ENCODE assay signal across 27 cellular contexts in genomic region chr3:163556804-163557203, GRCh38.
"Had no signal": no experiment of that assay in that cellular context is flagged by ENCODE, and none has a peak within 500 bp of the region (broad histone marks: within the 10 kb centered on the region; RNA-seq: fewer than 3 reads in every experiment).

No MANE protein-coding gene starts in this region.

- H3K79me2 ChIP-seq: parathyroid adenoma had no signal

- H3K27ac Mint-ChIP-seq: natural killer cell; nephron; neural progenitor cell; progenitor cell of endocrine pancreas; stimulated activated effector memory CD8-positive, alpha-beta T cell treated with anti-CD3 and anti-CD28 coated beads, Interleukin-12 subunit alpha, Interleukin-12 subunit beta, amount 100 ng/mL, for 72 hours; stimulated activated naive B cell treated with anti-CD40 and anti-IgM and Interleukin-4, amounts not matched to agents 10 μg/mL and 1 μg/mL and 100 μg/mL, for 72 hours; stimulated activated naive CD8-positive, alpha-beta T cell treated with anti-CD3 and anti-CD28 coated beads, Interleukin-15, Interleukin-2, amounts not matched to agents 100 ng/mL and 50 ng/mL, for 24 hours had no signal

- H3K27me3 Mint-ChIP-seq: progenitor cell of endocrine pancreas; stimulated activated naive B cell treated with anti-CD40 and anti-IgM and Interleukin-4, amounts not matched to agents 10 μg/mL and 1 μg/mL and 100 μg/mL, for 72 hours; stimulated activated naive CD8-positive, alpha-beta T cell treated with anti-CD3 and anti-CD28 coated beads, Interleukin-15, Interleukin-2, amounts not matched to agents 100 ng/mL and 50 ng/mL, for 24 hours had no signal

- ATAC-seq: natural killer cell; psoas muscle; right cardiac atrium; right lobe of liver; stimulated activated effector memory CD8-positive, alpha-beta T cell treated with anti-CD3 and anti-CD28 coated beads, Interleukin-12 subunit alpha, Interleukin-12 subunit beta, amount 100 ng/mL, for 72 hours; stimulated activated naive B cell treated with anti-CD40 and anti-IgM and Interleukin-4, amounts not matched to agents 10 μg/mL and 1 μg/mL and 100 μg/mL, for 72 hours had no signal

- H3K4me3 ChIP-seq: neural progenitor cell, psoas muscle, right lobe of liver, sigmoid colon, stomach, thoracic aorta, thyroid gland, tibial nerve, upper lobe of left lung, vagina had no signal

- H3K27ac ChIP-seq: neural progenitor cell, parathyroid adenoma, psoas muscle, right lobe of liver, sigmoid colon, stomach, thoracic aorta, thyroid gland, tibial nerve, upper lobe of left lung, vagina had no signal

- H3K36me3 Mint-ChIP-seq: neural progenitor cell; stimulated activated effector memory CD8-positive, alpha-beta T cell treated with anti-CD3 and anti-CD28 coated beads, Interleukin-12 subunit alpha, Interleukin-12 subunit beta, amount 100 ng/mL, for 72 hours; stimulated activated naive B cell treated with anti-CD40 and anti-IgM and Interleukin-4, amounts not matched to agents 10 μg/mL and 1 μg/mL and 100 μg/mL, for 72 hours had no signal

- H2AFZ ChIP-seq: parathyroid adenoma had no signal

- H3K9me3 ChIP-seq: psoas muscle, right lobe of liver, sigmoid colon, thoracic aorta, thyroid gland, upper lobe of left lung, vagina had no signal

- H3K36me3 ChIP-seq: neural progenitor cell, right lobe of liver, sigmoid colon, stomach, thoracic aorta, thyroid gland, tibial nerve, upper lobe of left lung, vagina had no signal

- H3K9me3 Mint-ChIP-seq: nephron; neural progenitor cell; stimulated activated naive CD8-positive, alpha-beta T cell treated with anti-CD3 and anti-CD28 coated beads, Interleukin-15, Interleukin-2, amounts not matched to agents 100 ng/mL and 50 ng/mL, for 24 hours had no signal

- DNase-seq: natural killer cell; occipital lobe; posterior cingulate gyrus; psoas muscle; right cardiac atrium; right lobe of liver; sigmoid colon; small intestine; stimulated activated CD4-positive, alpha-beta T cell treated with anti-CD3 and anti-CD28 coated beads, Interleukin-15, amount 100 ng/mL, for 24 hours; stimulated activated CD4-positive, alpha-beta T cell treated with anti-CD3 and anti-CD28 coated beads, Interleukin-2, amount 100 ng/mL, for 24 hours; stimulated activated CD4-positive, alpha-beta T cell treated with anti-CD3 and anti-CD28 coated beads, Interleukin-2, amount 100 ng/mL, for 48 hours; stimulated activated CD4-positive, alpha-beta T cell treated with anti-CD3 and anti-CD28 coated beads, Interleukin-4, amount 100 ng/mL, for 24 hours; stimulated activated naive B cell treated with anti-CD40 and anti-IgM and Interleukin-4, amounts not matched to agents 10 μg/mL and 1 μg/mL and 100 μg/mL, for 72 hours; stimulated activated naive CD4-positive, alpha-beta T cell treated with Interleukin-2 at 50 U/mL for 16 hours; stomach; thyroid gland; trophoblast cell; upper lobe of left lung had no signal

- H3K4me1 ChIP-seq: parathyroid adenoma, psoas muscle, right lobe of liver, sigmoid colon, stomach, thyroid gland, tibial nerve, upper lobe of left lung, vagina had no signal

- H3K4me2 ChIP-seq: neural progenitor cell had no signal

- H3K27me3 ChIP-seq: neural progenitor cell, right lobe of liver, sigmoid colon, stomach, thyroid gland, tibial nerve, upper lobe of left lung, vagina had no signal

- H3K9ac ChIP-seq: neural progenitor cell, parathyroid adenoma had no signal

- H3K4me3 Mint-ChIP-seq: natural killer cell; nephron; neural progenitor cell; stimulated activated effector memory CD8-positive, alpha-beta T cell treated with anti-CD3 and anti-CD28 coated beads, Interleukin-12 subunit alpha, Interleukin-12 subunit beta, amount 100 ng/mL, for 72 hours; stimulated activated naive B cell treated with anti-CD40 and anti-IgM and Interleukin-4, amounts not matched to agents 10 μg/mL and 1 μg/mL and 100 μg/mL, for 72 hours; stimulated activated naive CD8-positive, alpha-beta T cell treated with anti-CD3 and anti-CD28 coated beads, Interleukin-15, Interleukin-2, amounts not matched to agents 100 ng/mL and 50 ng/mL, for 24 hours had no signal

- H3K4me1 Mint-ChIP-seq: natural killer cell; nephron; stimulated activated effector memory CD8-positive, alpha-beta T cell treated with anti-CD3 and anti-CD28 coated beads, Interleukin-12 subunit alpha, Interleukin-12 subunit beta, amount 100 ng/mL, for 72 hours; stimulated activated naive B cell treated with anti-CD40 and anti-IgM and Interleukin-4, amounts not matched to agents 10 μg/mL and 1 μg/mL and 100 μg/mL, for 72 hours had no signal
